Comparison of ENCODE assay signal across 1 cellular context in genomic region chr4:46432923-46433322, GRCh38.
A peak's percentile ranks its signal among the peaks of the same experiment; 100 is the strongest.
TF ChIP-seq lines count a peak whose summit lies in the region.

No MANE protein-coding gene starts in this region.

TF ChIP-seq in IMR-90, 13 proteins besides CTCF, POLR2A, EP300 and RAD21:
- TF ChIP-seq FOS (IDR thresholded peaks at IDR 0.05; ENCODE audit: low read depth, low read length) (peak; percentile 62; the same call in 1 of the 2 replicates), CEBPB (IDR thresholded peaks at IDR 0.05; ENCODE audit: low read depth, low read length) (peak; percentile 66), CHD1 (IDR thresholded peaks at IDR 0.05; ENCODE audit: low read depth, low read length) (no peak), BHLHE40 (IDR thresholded peaks at IDR 0.05; ENCODE audit: low read depth, low read length) (no peak), NFE2L2 (IDR thresholded peaks at IDR 0.05; ENCODE audit: low read depth, low read length) (no peak)
